In genomic region chr5:36395260-36395659, GRCh38 we compare ENCODE assay signal across 38 cellular contexts.
"Had no signal": no experiment of that assay in that cellular context is flagged by ENCODE, and none has a peak within 500 bp of the region (broad histone marks: within the 10 kb centered on the region; RNA-seq: fewer than 3 reads in every experiment).

No MANE protein-coding gene starts in this region.

- H3K9me3 Mint-ChIP-seq: activated B cell treated with CpG ODN at 0.5 μM for 24 hours; activated CD4-positive, alpha-beta memory T cell treated with anti-CD3 and anti-CD28 coated beads for 36 hours; activated naive CD4-positive, alpha-beta T cell treated with anti-CD3 and anti-CD28 coated beads, Interleukin-2, amount 10 ng/mL, durations not matched to agents 7 days and 5 days; activated naive CD8-positive, alpha-beta T cell treated with anti-CD3 and anti-CD28 coated beads, Interleukin-2, amount 50 U/mL, for 24 hours; activated T-cell treated with anti-CD3 and anti-CD28 coated beads, Interleukin-2, amount 50 U/mL, for 4 hours; activated T-helper 1 cell treated with anti-CD3 and anti-CD28 coated beads, Interleukin-12 subunit alpha, Interleukin-12 subunit beta, Interleukin-2, Interleukin-4 antibody, amounts not matched to agents 30 ng/mL and 10 ng/mL and 1 ng/mL, durations not matched to agents 14 hours and 24 hours and 36 hours had no signal

- ATAC-seq: activated naive CD8-positive, alpha-beta T cell treated with anti-CD3 and anti-CD28 coated beads, Interleukin-2, amount 50 U/mL, for 24 hours; activated T-cell treated with anti-CD3 and anti-CD28 coated beads, Interleukin-2, amount 50 U/mL, for 4 hours; Right ventricle myocardium inferior had no signal

- H3K4me3 Mint-ChIP-seq: activated B cell treated with CpG ODN at 0.5 μM for 24 hours; activated CD4-positive, alpha-beta memory T cell treated with anti-CD3 and anti-CD28 coated beads for 36 hours; activated naive CD4-positive, alpha-beta T cell treated with anti-CD3 and anti-CD28 coated beads, Interleukin-2, amount 10 ng/mL, durations not matched to agents 7 days and 5 days; activated naive CD8-positive, alpha-beta T cell; activated T-cell treated with anti-CD3 and anti-CD28 coated beads, Interleukin-2, amount 50 U/mL, for 4 hours; activated T-helper 1 cell treated with anti-CD3 and anti-CD28 coated beads, Interleukin-12 subunit alpha, Interleukin-12 subunit beta, Interleukin-2, Interleukin-4 antibody, amounts not matched to agents 30 ng/mL and 10 ng/mL and 1 ng/mL, durations not matched to agents 14 hours and 24 hours and 36 hours; brain had no signal

- H3K27me3 ChIP-seq: MG63 had no signal

- H3K4me2 ChIP-seq: PC-9 had no signal

- H3K4me1 Mint-ChIP-seq: activated naive CD4-positive, alpha-beta T cell treated with anti-CD3 and anti-CD28 coated beads, Interleukin-2, amount 10 ng/mL, durations not matched to agents 7 days and 5 days had no signal

- H3K27ac ChIP-seq: PC-9, RWPE1, VCaP had no signal

- H3K36me3 Mint-ChIP-seq: activated CD4-positive, alpha-beta memory T cell treated with anti-CD3 and anti-CD28 coated beads for 36 hours; activated naive CD4-positive, alpha-beta T cell treated with anti-CD3 and anti-CD28 coated beads, Interleukin-2, amount 10 ng/mL, durations not matched to agents 7 days and 5 days; activated naive CD8-positive, alpha-beta T cell; brain had no signal

- H3K9me3 ChIP-seq: MG63 had no signal

- H2AFZ ChIP-seq: PC-9 had no signal

- H3K27ac Mint-ChIP-seq: activated B cell treated with CpG ODN at 0.5 μM for 24 hours; activated CD4-positive, alpha-beta memory T cell treated with anti-CD3 and anti-CD28 coated beads for 36 hours; activated naive CD4-positive, alpha-beta T cell treated with anti-CD3 and anti-CD28 coated beads, Interleukin-2, amount 10 ng/mL, durations not matched to agents 7 days and 5 days; activated naive CD8-positive, alpha-beta T cell; activated naive CD8-positive, alpha-beta T cell treated with anti-CD3 and anti-CD28 coated beads, Interleukin-2, amount 50 U/mL, for 24 hours; activated T-helper 1 cell treated with anti-CD3 and anti-CD28 coated beads, Interleukin-12 subunit alpha, Interleukin-12 subunit beta, Interleukin-2, Interleukin-4 antibody, amounts not matched to agents 30 ng/mL and 10 ng/mL and 1 ng/mL, durations not matched to agents 14 hours and 24 hours and 36 hours had no signal

- H3K36me3 ChIP-seq: MG63 had no signal

- H3K4me3 ChIP-seq: MG63, PC-9 had no signal

- DNase-seq: activated B cell treated with CpG ODN at 0.5 μM for 24 hours; activated CD4-positive, alpha-beta memory T cell treated with anti-CD3 and anti-CD28 coated beads for 36 hours; activated CD4-positive, alpha-beta T cell treated with anti-CD3 and anti-CD28 coated beads for 4 hours; activated CD4-positive, alpha-beta T cell treated with anti-CD3 and anti-CD28 coated beads, Interleukin-2, amount 50 U/mL, for 1 hour; activated CD4-positive, CD25-positive, alpha-beta regulatory T cell treated with anti-CD3 and anti-CD28 coated beads, Interleukin-2, amount 50 U/mL, for 72 hours; activated CD8-positive, alpha-beta memory T cell treated with anti-CD3 and anti-CD28 coated beads, Interleukin-2, amount 50 U/mL, for 4 hours; activated naive CD4-positive, alpha-beta T cell treated with anti-CD3 and anti-CD28 coated beads, Interleukin-2, amount 10 ng/mL, durations not matched to agents 7 days and 5 days; activated naive CD8-positive, alpha-beta T cell treated with anti-CD3 and anti-CD28 coated beads, Interleukin-2, amount 50 U/mL, for 24 hours; activated T-cell treated with anti-CD3 and anti-CD28 coated beads for 4 hours; activated T-cell treated with anti-CD3 and anti-CD28 coated beads, Interleukin-2, amount 50 U/mL, for 4 hours; anterior cingulate cortex; caudate nucleus; cerebellar nuclear complex; Kasumi-1; KG1; MG63; NCI-H1092; NCI-H1436 treated with DMSO at 0.1 percent for 48 hours; NCI-H1694 treated with DMSO at 0.1 percent for 48 hours; NCI-H2029; NCI-H2171 treated with DMSO at 0.1 percent for 48 hours; NCI-H2227 treated with DMSO at 0.1 percent for 48 hours; NCI-H446; NCI-H510A treated with DMSO at 0.1 percent for 48 hours; NCI-H748 treated with DMSO at 0.1 percent for 48 hours; NK-92 treated with Interleukin-12 subunit alpha and Interleukin-12 subunit beta, amount 100 ng/mL, for 24 hours; PC-9; SIG-M5; SW 1271; T-helper 1 cell; T-helper 2 cell; T-helper 9 cell had no signal
